Comparison of ENCODE assay signal across 12 cellular contexts in genomic region chr3:73547427-73548036, GRCh38.
A peak's percentile ranks its signal among the peaks of the same experiment; 100 is the strongest.
DNase-seq lines count a peak whose midpoint lies in the region; ATAC-seq and TF ChIP-seq lines count a peak whose summit lies in the region.
"Had no signal": no experiment of that assay in that cellular context is flagged by ENCODE, and none has a peak within 500 bp of the region (broad histone marks: within the 10 kb centered on the region; RNA-seq: fewer than 3 reads in every experiment).

No MANE protein-coding gene starts in this region.

- peak overlapping the region; percentile 48 for H3K27ac ChIP-seq in psoas muscle
- H3K27ac ChIP-seq: parathyroid adenoma had no signal

- H3K36me3 ChIP-seq in adipocyte (ENCODE audit: control insufficient read depth, insufficient read depth, low read length, severe bottlenecking) (peaks cover 5% of the 10 kb centered on the region), psoas muscle (ENCODE audit: insufficient read depth in 1 of 2, low read depth in 1 of 2) (no peaks in the 10 kb centered on the region)

- H3K9me3 ChIP-seq in adipocyte (ENCODE audit: control insufficient read depth, low read length): no peaks in the 10 kb centered on the region
- H3K9me3 ChIP-seq in psoas muscle: no peaks in the 10 kb centered on the region

- peak overlapping the region; percentile 69 for H3K4me3 ChIP-seq in adipocyte (ENCODE audit: low read length)
- peak overlapping the region; percentile 16 for H3K4me3 ChIP-seq in fibroblast of the aortic adventitia (ENCODE audit: low read depth, low read length)
- H3K4me3 ChIP-seq in psoas muscle: no peak overlapping the region

- intact Hi-C loops in psoas muscle (cut with DNase I): no loop called here

- H3K4me1 ChIP-seq in adipocyte (ENCODE audit: control insufficient read depth, insufficient read depth, low read length) (peaks cover 49% of the 10 kb centered on the region), psoas muscle (peaks cover 23% of the 10 kb centered on the region)
- H3K4me1 ChIP-seq: parathyroid adenoma had no signal

- 75 to 84% (median 76%) methylated on average over 6 of the region's 6 CpGs for WGBS in psoas muscle, 3 donors

- DNase-seq in AG20443 (ENCODE audit: low spot score) (peak; percentile 76), adipocyte (ENCODE audit: low read depth) (peak; percentile 96), fibroblast of the aortic adventitia (ENCODE audit: low read depth) (peak; percentile 97), psoas muscle (no peak), dermis blood vessel endothelial cell (no peak)
- no peak for DNase-seq in stimulated activated naive CD4-positive, alpha-beta T cell treated with Interleukin-2 at 50 U/mL for 16 hours (lab: John Stamatoyannopoulos, UW)
- no peak for DNase-seq in activated T-cell treated with anti-CD3 and anti-CD28 coated beads, Interleukin-2, amount 50 U/mL, for 48 hours
- DNase-seq: activated T-cell treated with anti-CD3 and anti-CD28 coated beads, Interleukin-2, amount 50 U/mL, for 24 hours; NCI-H2029 treated with DMSO at 0.1 percent for 48 hours; stimulated activated naive CD4-positive, alpha-beta T cell had no signal

- peak overlapping the region; percentile 84 for H3K9ac ChIP-seq in adipocyte (ENCODE audit: low read length)
- H3K9ac ChIP-seq: parathyroid adenoma had no signal

- TF ChIP-seq CTCF in fibroblast of the aortic adventitia (IDR thresholded peaks at IDR 0.05; ENCODE audit: insufficient read depth, low read length): no peak
- TF ChIP-seq CTCF in psoas muscle (IDR thresholded peaks at IDR 0.05): no peak

- ATAC-seq in psoas muscle (peak in 2 of 4 donors; percentile 35 to 52), GM18861 (IDR thresholded peaks at IDR 0.05; ENCODE audit: unreplicated experiment) (no peak)

- H3K27me3 ChIP-seq in adipocyte (replicated peaks; ENCODE audit: control insufficient read depth, insufficient read depth, low read length) (no peaks in the 10 kb centered on the region), psoas muscle (ENCODE audit: insufficient read depth in 3 of 3, low read length in 2 of 3) (no peaks in the 10 kb centered on the region)

Comparison
In these comparisons a context has a peak if more than half of its experiments do, and no peak if none do; other contexts are left out.
1. DNase-seq: peak in AG20443 (single experiment), adipocyte (single experiment) and fibroblast of the aortic adventitia (single experiment); none in psoas muscle (0 of 2), stimulated activated naive CD4-positive, alpha-beta T cell treated with Interleukin-2 at 50 U/mL for 16 hours (single experiment), activated T-cell treated with anti-CD3 and anti-CD28 coated beads, Interleukin-2, amount 50 U/mL, for 48 hours (0 of 2) and dermis blood vessel endothelial cell (single experiment).